ENCODE assay signal across 29 cellular contexts in genomic region chr17:14498812-14499211, GRCh38.
"Had no signal": no experiment of that assay in that cellular context is flagged by ENCODE, and none has a peak within 500 bp of the region (broad histone marks: within the 10 kb centered on the region; RNA-seq: fewer than 3 reads in every experiment).

No MANE protein-coding gene starts in this region.

- H3K27ac ChIP-seq: neutrophil, parathyroid adenoma, psoas muscle, skin epidermis, spleen, suprapubic skin, testis, tibial artery, transverse colon, upper lobe of right lung, uterus had no signal

- H3K36me3 ChIP-seq: neutrophil, spleen, suprapubic skin, tibial artery, transverse colon, upper lobe of right lung, uterus had no signal

- H3K9ac ChIP-seq: parathyroid adenoma had no signal

- H3K4me3 ChIP-seq: psoas muscle, skin epidermis, smooth muscle cell, spleen, suprapubic skin, testis, tibial artery, transverse colon, upper lobe of right lung, uterus had no signal

- ATAC-seq: naive thymus-derived CD8-positive, alpha-beta T cell; natural killer cell treated with Interleukin-12 subunit alpha and Interleukin-12 subunit beta and Interleukin-15 and Interleukin-18, amount 100 ng/mL, for 72 hours; psoas muscle; right cardiac atrium; sciatic nerve; stimulated activated memory B cell treated with anti-CD40 and anti-IgM and Interleukin-4, amounts not matched to agents 10 μg/mL and 1 μg/mL and 100 μg/mL, for 72 hours; stimulated activated naive CD8-positive, alpha-beta T cell treated with anti-CD3 and anti-CD28 coated beads, Interleukin-15, amount 100 ng/mL, for 72 hours; stimulated activated naive CD8-positive, alpha-beta T cell treated with anti-CD3 and anti-CD28 coated beads, Interleukin-15, Interleukin-2, amounts not matched to agents 100 U/mL and 50 U/mL, for 24 hours; upper lobe of right lung had no signal

- DNase-seq: naive thymus-derived CD8-positive, alpha-beta T cell; nephron progenitor cell; nucleus accumbens; posterior cingulate gyrus; psoas muscle; right cardiac atrium; spleen; stimulated activated CD4-positive, alpha-beta T cell treated with anti-CD3 and anti-CD28 coated beads, Interleukin-12 subunit alpha, Interleukin-12 subunit beta, amount 100 ng/mL, for 4 hours; stimulated activated CD4-positive, alpha-beta T cell treated with anti-CD3 and anti-CD28 coated beads, Interleukin-1b, Interleukin-23, amount 100 ng/mL, for 48 hours; stimulated activated CD4-positive, alpha-beta T cell treated with anti-CD3 and anti-CD28 coated beads, Interleukin-4, amount 100 ng/mL, for 1 hour; stimulated activated CD4-positive, alpha-beta T cell treated with anti-CD3 and anti-CD28 coated beads, Interleukin-4, amount 100 ng/mL, for 4 hours; stimulated activated CD8-positive, alpha-beta memory T cell treated with anti-CD3 and anti-CD28 coated beads, Interleukin-4, amount 100 ng/mL, for 48 hours; stimulated activated naive CD4-positive, alpha-beta T cell; stimulated activated naive CD8-positive, alpha-beta T cell treated with anti-CD3 and anti-CD28 coated beads, Interleukin-15, amount 100 ng/mL, for 72 hours; stimulated activated naive CD8-positive, alpha-beta T cell treated with anti-CD3 and anti-CD28 coated beads, Interleukin-15, Interleukin-2, amounts not matched to agents 100 U/mL and 50 U/mL, for 24 hours; substantia nigra; testis; tibial artery; transverse colon; upper lobe of right lung; uterus had no signal

- H3K27me3 ChIP-seq: neutrophil, spleen, suprapubic skin, testis, tibial artery, transverse colon, upper lobe of right lung, uterus had no signal

- H3K4me1 ChIP-seq: parathyroid adenoma, psoas muscle, spleen, suprapubic skin, testis, tibial artery, transverse colon, upper lobe of right lung, uterus had no signal

- H3K4me2 ChIP-seq: smooth muscle cell had no signal

- H2AFZ ChIP-seq: parathyroid adenoma had no signal

- H3K79me2 ChIP-seq: parathyroid adenoma had no signal

- H3K9me3 ChIP-seq: neutrophil, psoas muscle, suprapubic skin, testis, transverse colon, upper lobe of right lung, uterus had no signal
